Comparison of ENCODE assay signal across 14 cellular contexts in genomic region chr5:73892806-73893205, GRCh38.
DNase-seq lines count a peak whose midpoint lies in the region; TF ChIP-seq lines count a peak whose summit lies in the region.
"Had no signal": no experiment of that assay in that cellular context is flagged by ENCODE, and none has a peak within 500 bp of the region (broad histone marks: within the 10 kb centered on the region; RNA-seq: fewer than 3 reads in every experiment).

No MANE protein-coding gene starts in this region.

- peak; percentile 76 for DNase-seq in AG04450 (ENCODE audit: low read depth, low spot score)
- peak; percentile 86 for DNase-seq in HFFc6
- DNase-seq in astrocyte of the hippocampus (ENCODE audit: low read depth, low spot score) = peak; percentile 90
- DNase-seq in foreskin fibroblast = peak; percentile 85 to 93
- no peak for DNase-seq in mucosa of gallbladder (ENCODE audit: low spot score)
- DNase-seq in activated T-cell treated with anti-CD3 and anti-CD28 coated beads for 4 hours = no peak
- DNase-seq in UCSD-AML1 (lab: John Stamatoyannopoulos, UW; ENCODE audit: unreplicated experiment) = no peak
- no peak for DNase-seq in activated T-helper 1 cell treated with anti-CD3 and anti-CD28 coated beads, Interleukin-12 subunit alpha, Interleukin-12 subunit beta, Interleukin-2, Interleukin-4 antibody, amounts not matched to agents 30 ng/mL and 10 ng/mL and 1 ng/mL, durations not matched to agents 14 hours and 24 hours and 36 hours (ENCODE audit: low spot score)
- DNase-seq: ACHN, left lung, NCI-H1092, NCI-H774 had no signal

- H3K4me3 Mint-ChIP-seq in HFFc6 = peak overlapping the region; percentile 48; the same call in 1 of the 2 replicates
- no peak overlapping the region for H3K4me3 Mint-ChIP-seq in activated T-helper 1 cell treated with anti-CD3 and anti-CD28 coated beads, Interleukin-12 subunit alpha, Interleukin-12 subunit beta, Interleukin-2, Interleukin-4 antibody, amounts not matched to agents 30 ng/mL and 10 ng/mL and 1 ng/mL, durations not matched to agents 14 hours and 24 hours and 36 hours
- H3K4me3 Mint-ChIP-seq: GM23338 had no signal

- H3K4me1 Mint-ChIP-seq in HFFc6 (ENCODE audit: low read depth) = peaks cover 17% of the 10 kb centered on the region
- H3K4me1 Mint-ChIP-seq in activated T-helper 1 cell treated with anti-CD3 and anti-CD28 coated beads, Interleukin-12 subunit alpha, Interleukin-12 subunit beta, Interleukin-2, Interleukin-4 antibody, amounts not matched to agents 30 ng/mL and 10 ng/mL and 1 ng/mL, durations not matched to agents 14 hours and 24 hours and 36 hours (ENCODE audit: low read depth) = peaks cover 11% of the 10 kb centered on the region
- H3K4me1 Mint-ChIP-seq: GM23338 had no signal

- peaks cover 28% of the 10 kb centered on the region for H3K36me3 Mint-ChIP-seq in HFFc6 (ENCODE audit: low read depth)
- H3K36me3 Mint-ChIP-seq in activated T-helper 1 cell treated with anti-CD3 and anti-CD28 coated beads, Interleukin-12 subunit alpha, Interleukin-12 subunit beta, Interleukin-2, Interleukin-4 antibody, amounts not matched to agents 30 ng/mL and 10 ng/mL and 1 ng/mL, durations not matched to agents 14 hours and 24 hours and 36 hours (ENCODE audit: low read depth) = peaks cover 3% of the 10 kb centered on the region
- H3K36me3 Mint-ChIP-seq: activated naive CD4-positive, alpha-beta T cell treated with anti-CD3 and anti-CD28 coated beads, Interleukin-2, amount 50 U/mL, for 72 hours had no signal

- no peak overlapping the region for H3K4me3 ChIP-seq in AG04450 (ENCODE audit: low read depth, low read length)
- no peak overlapping the region for H3K4me3 ChIP-seq in foreskin fibroblast (ENCODE audit: low read depth in 1 of 2, low read length in 2 of 2)
- H3K4me3 ChIP-seq: GM23338, left lung had no signal

- H3K27ac ChIP-seq in AG04450 (ENCODE audit: low read depth, low read length) = peak overlapping the region; percentile 57
- H3K27ac ChIP-seq: left lung had no signal

- POLR2A ChIA-PET in AG04450 (lab: Yijun Ruan, JAX) = no interaction called here

- TF ChIP-seq CTCF in AG04450 (IDR thresholded peaks at IDR 0.05; ENCODE audit: low read depth, low read length) (no peak), HFFc6 (IDR thresholded peaks at IDR 0.05) (no peak), foreskin fibroblast (IDR thresholded peaks at IDR 0.05; ENCODE audit: low read depth, low read length) (no peak)

- no peaks in the 10 kb centered on the region for H3K9me3 Mint-ChIP-seq in HFFc6
- H3K9me3 Mint-ChIP-seq in activated T-helper 1 cell treated with anti-CD3 and anti-CD28 coated beads, Interleukin-12 subunit alpha, Interleukin-12 subunit beta, Interleukin-2, Interleukin-4 antibody, amounts not matched to agents 30 ng/mL and 10 ng/mL and 1 ng/mL, durations not matched to agents 14 hours and 24 hours and 36 hours = no peaks in the 10 kb centered on the region
- H3K9me3 Mint-ChIP-seq: activated naive CD4-positive, alpha-beta T cell treated with anti-CD3 and anti-CD28 coated beads, Interleukin-2, amount 50 U/mL, for 72 hours; GM23338 had no signal

- peak overlapping the region; percentile 89 for H3K27ac Mint-ChIP-seq in HFFc6
- H3K27ac Mint-ChIP-seq in activated T-helper 1 cell treated with anti-CD3 and anti-CD28 coated beads, Interleukin-12 subunit alpha, Interleukin-12 subunit beta, Interleukin-2, Interleukin-4 antibody, amounts not matched to agents 30 ng/mL and 10 ng/mL and 1 ng/mL, durations not matched to agents 14 hours and 24 hours and 36 hours = no peak overlapping the region
- H3K27ac Mint-ChIP-seq: activated naive CD4-positive, alpha-beta T cell treated with anti-CD3 and anti-CD28 coated beads, Interleukin-2, amount 50 U/mL, for 72 hours; GM23338 had no signal

- intact Hi-C loops in activated T-helper 1 cell treated with anti-CD3 and anti-CD28 coated beads, Interleukin-12 subunit alpha, Interleukin-12 subunit beta, Interleukin-2, Interleukin-4 antibody, amounts not matched to agents 30 ng/mL and 10 ng/mL and 1 ng/mL, durations not matched to agents 14 hours and 24 hours and 36 hours (cut with micrococcal nuclease) = no loop called here

- no peaks in the 10 kb centered on the region; the same call in 1 of the 2 replicates for H3K9me3 ChIP-seq in AG04450 (ENCODE audit: control insufficient read depth, insufficient read depth, low read length)
- H3K9me3 ChIP-seq: left lung had no signal

- peaks cover 2% of the 10 kb centered on the region; the same call in 1 of the 2 replicates for H3K27me3 Mint-ChIP-seq in HFFc6 (ENCODE audit: insufficient read depth)
- H3K27me3 Mint-ChIP-seq in activated T-helper 1 cell treated with anti-CD3 and anti-CD28 coated beads, Interleukin-12 subunit alpha, Interleukin-12 subunit beta, Interleukin-2, Interleukin-4 antibody, amounts not matched to agents 30 ng/mL and 10 ng/mL and 1 ng/mL, durations not matched to agents 14 hours and 24 hours and 36 hours (ENCODE audit: insufficient read depth) = peaks cover 8% of the 10 kb centered on the region

- H3K27me3 ChIP-seq in AG04450 (ENCODE audit: control insufficient read depth, insufficient read depth, low read length) = no peaks in the 10 kb centered on the region
- H3K27me3 ChIP-seq: left lung had no signal

- CTCF ChIA-PET in AG04450 (lab: Charles Lee) = interaction anchor here (0.6 to 1.8 kb wide), 3 partner anchors 10 to 304 kb away, joined by 5 to 10 read pairs (median 5); no protein-coding TSS in a partner anchor

Comparison
In these comparisons a context has a peak if more than half of its experiments do, and no peak if none do; other contexts are left out.
1. DNase-seq: peak in AG04450 (single experiment), HFFc6 (single experiment), astrocyte of the hippocampus (single experiment) and foreskin fibroblast (2 of 2); none in mucosa of gallbladder (single experiment), activated T-cell treated with anti-CD3 and anti-CD28 coated beads for 4 hours (single experiment), UCSD-AML1 (single experiment) and activated T-helper 1 cell treated with anti-CD3 and anti-CD28 coated beads, Interleukin-12 subunit alpha, Interleukin-12 subunit beta, Interleukin-2, Interleukin-4 antibody, amounts not matched to agents 30 ng/mL and 10 ng/mL and 1 ng/mL, durations not matched to agents 14 hours and 24 hours and 36 hours (single experiment).